8 cellular contexts compared by ENCODE assay signal in the genomic region with DNA sequence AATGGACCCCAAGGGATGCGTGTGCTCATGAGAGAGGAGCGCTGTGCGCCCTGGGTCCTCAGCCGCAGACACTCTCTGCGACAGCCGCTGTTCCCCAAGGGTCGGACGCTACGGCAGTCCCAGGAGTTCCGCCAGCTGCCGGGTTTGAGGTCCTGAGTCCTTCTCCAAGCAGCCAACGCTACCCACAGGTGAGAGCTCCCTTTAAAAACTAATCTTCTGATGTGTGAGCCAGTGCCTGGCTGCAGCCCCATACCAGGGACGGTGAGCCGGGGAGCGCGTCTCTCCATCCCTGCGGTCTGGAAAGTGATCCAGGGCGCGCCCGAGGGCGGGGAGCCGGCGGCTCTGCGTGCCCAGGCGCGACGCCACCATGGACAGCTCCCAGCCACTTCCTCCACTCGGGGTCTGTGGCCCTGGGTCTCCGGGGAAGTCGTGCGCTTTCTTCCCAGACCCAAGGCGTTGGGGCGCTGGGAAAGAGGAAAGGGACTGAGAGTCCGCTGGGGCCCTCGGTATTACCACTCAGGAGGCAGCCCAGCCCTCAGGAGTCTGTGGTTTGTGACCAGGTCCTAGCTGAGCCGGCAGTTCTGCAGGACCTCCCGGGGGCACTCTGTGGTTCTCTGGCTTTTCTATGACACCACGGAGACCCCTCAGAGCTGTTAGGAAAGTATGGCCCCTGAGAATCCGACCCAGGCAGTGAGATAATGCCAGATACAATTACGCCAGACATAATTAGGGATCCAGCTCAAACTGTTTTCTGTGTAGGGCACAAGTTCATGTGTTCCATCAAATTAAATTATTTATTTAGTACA. TPM values are rescaled to one million over a fixed set of nuclear protein-coding genes. Genes with fewer than 3 reads are reported as not detected.
DNase-seq lines count a peak whose midpoint lies in the region; ATAC-seq and TF ChIP-seq lines count a peak whose summit lies in the region.

No MANE protein-coding gene starts in this region.

- no peaks in the 10 kb centered on the region for H3K36me3 ChIP-seq in prostate gland

- H3K4me1 ChIP-seq in prostate gland (replicated peaks): peaks cover 6% of the 10 kb centered on the region

- TF ChIP-seq POLR2A in prostate gland (IDR thresholded peaks at IDR 0.05): no peak

- no peak overlapping the region for H3K27ac ChIP-seq in prostate gland

- 4% methylated on average over 40 of the region's 40 CpGs for WGBS in prostate gland

- H3K9me3 ChIP-seq in prostate gland: no peaks in the 10 kb centered on the region

- peak; percentile 55 for DNase-seq in activated CD4-positive, alpha-beta T cell treated with anti-CD3 and anti-CD28 coated beads for 48 hours
- DNase-seq in activated CD4-positive, alpha-beta T cell treated with anti-CD3 and anti-CD28 coated beads, Interleukin-2, amount 50 U/mL, for 1 hour: no peak
- peak; percentile 22 for DNase-seq in UCSD-AML1 (lab: John Stamatoyannopoulos, UW; ENCODE audit: unreplicated experiment)
- peak; percentile 51 for DNase-seq in fibroblast of mammary gland (ENCODE audit: low read depth)
- peak; percentile 48 for DNase-seq in prostate gland (ENCODE audit: low spot score)
- DNase-seq in DMS114 treated with DMSO at 0.1 percent for 48 hours (lab: John Stamatoyannopoulos, UW; ENCODE audit: unreplicated experiment): no peak
- DNase-seq in SKM-1 treated with dmso at 0.1 percent for 144 hours (lab: John Stamatoyannopoulos, UW; ENCODE audit: unreplicated experiment): no peak

- no peak for ATAC-seq in GM21576 (IDR thresholded peaks at IDR 0.05; ENCODE audit: unreplicated experiment)

- intact Hi-C loops in prostate gland (cut with DNase I): no loop called here

- no peak for TF ChIP-seq CTCF in fibroblast of mammary gland (conservative IDR thresholded peaks at IDR 0.05; ENCODE audit: control insufficient read depth, insufficient read depth, low read depth, low read length)
- TF ChIP-seq CTCF in prostate gland (IDR thresholded peaks at IDR 0.05): no peak

- H3K27me3 ChIP-seq in prostate gland (replicated peaks; ENCODE audit: insufficient read depth): no peaks in the 10 kb centered on the region

- H3K4me3 ChIP-seq in fibroblast of mammary gland (ENCODE audit: control insufficient read depth, low read depth, low read length): peak overlapping the region; percentile 47
- H3K4me3 ChIP-seq in prostate gland: peak overlapping the region; percentile 38 to 49

RNA-seq across cellular contexts. Expression of gene CEMIP, which starts 1.4 kb away (rescaled TPM):
- 10 to 100 TPM in 1 of 2 donors, 1 to 10 TPM in 1; 1.6 to 13.5 TPM for total RNA-seq in prostate gland

Comparison
In these comparisons a context has a peak if more than half of its experiments do, and no peak if none do; other contexts are left out.
1. DNase-seq: peak in activated CD4-positive, alpha-beta T cell treated with anti-CD3 and anti-CD28 coated beads for 48 hours (single experiment), UCSD-AML1 (single experiment), fibroblast of mammary gland (single experiment) and prostate gland (single experiment); none in activated CD4-positive, alpha-beta T cell treated with anti-CD3 and anti-CD28 coated beads, Interleukin-2, amount 50 U/mL, for 1 hour (single experiment), DMS114 treated with DMSO at 0.1 percent for 48 hours (single experiment) and SKM-1 treated with dmso at 0.1 percent for 144 hours (single experiment).